8 cellular contexts compared by ENCODE assay signal in genomic region chr1:25906644-25907300, GRCh38. TPM values are rescaled to one million over a fixed set of nuclear protein-coding genes. Genes with fewer than 3 reads are reported as not detected.
DNase-seq lines count a peak whose midpoint lies in the region; TF ChIP-seq lines count a peak whose summit lies in the region.

No MANE protein-coding gene starts in this region.

- peak overlapping the region; percentile 5 for H3K9ac ChIP-seq in mucosa of stomach (ENCODE audit: low read length)

- peak overlapping the region; percentile 67 for H3K27ac ChIP-seq in ectodermal cell (ENCODE audit: insufficient read depth, low read depth, low read length, poor library complexity, severe bottlenecking)
- peak overlapping the region; percentile 50 for H3K27ac ChIP-seq in thymus (ENCODE audit: low read depth)

- CTCF ChIA-PET in BJ (lab: Yijun Ruan, JAX) = interaction anchor here (1.6 to 13.9 kb wide), 3 partner anchors 11 to 92 kb away, joined by 4 to 308 read pairs (median 9); partner anchors contain the start of gene PAFAH2

- H3K9me3 ChIP-seq in ectodermal cell (ENCODE audit: control insufficient read depth, low read length) (no peaks in the 10 kb centered on the region), mucosa of stomach (ENCODE audit: control insufficient read depth, low read length) (no peaks in the 10 kb centered on the region), thymus (ENCODE audit: control insufficient read depth) (no peaks in the 10 kb centered on the region)

- H3K27me3 ChIP-seq in BJ (ENCODE audit: control insufficient read depth, insufficient read depth, low read length) = no peaks in the 10 kb centered on the region
- H3K27me3 ChIP-seq in ectodermal cell (ENCODE audit: control insufficient read depth, insufficient read depth, low read length, poor library complexity, severe bottlenecking) = no peaks in the 10 kb centered on the region
- no peaks in the 10 kb centered on the region for H3K27me3 ChIP-seq in mucosa of stomach (ENCODE audit: control insufficient read depth, insufficient read depth, low read length)
- H3K27me3 ChIP-seq in thymus (ENCODE audit: control insufficient read depth, insufficient read depth) = no peaks in the 10 kb centered on the region

- H3K36me3 ChIP-seq in BJ (ENCODE audit: control insufficient read depth, insufficient read depth, low read length) (no peaks in the 10 kb centered on the region), ectodermal cell (ENCODE audit: control insufficient read depth, insufficient read depth, low read length) (peaks cover 21% of the 10 kb centered on the region), mucosa of stomach (ENCODE audit: control insufficient read depth, insufficient read depth, low read length) (no peaks in the 10 kb centered on the region), thymus (ENCODE audit: control insufficient read depth, insufficient read depth) (peaks cover 5% of the 10 kb centered on the region)

- TF ChIP-seq CTCF in BJ (IDR thresholded peaks at IDR 0.05; ENCODE audit: insufficient read depth, low read depth, low read length) = no peak

- H3K4me1 ChIP-seq in ectodermal cell (ENCODE audit: control insufficient read depth, insufficient read depth, low read length) = peaks cover 25% of the 10 kb centered on the region
- peaks cover 14% of the 10 kb centered on the region for H3K4me1 ChIP-seq in mucosa of stomach (ENCODE audit: control insufficient read depth, insufficient read depth, low read length)
- peaks cover 22% of the 10 kb centered on the region for H3K4me1 ChIP-seq in thymus (ENCODE audit: control insufficient read depth, insufficient read depth, low read length)

- peak overlapping the region; percentile 86 for H3K4me3 ChIP-seq in BJ (ENCODE audit: low read depth, low read length)
- H3K4me3 ChIP-seq in Jurkat, Clone E6-1 (ENCODE audit: low read length) = peak overlapping the region; percentile 62
- H3K4me3 ChIP-seq in ectodermal cell (ENCODE audit: insufficient read depth, low read depth, low read length) = peak overlapping the region; percentile 89
- no peak overlapping the region for H3K4me3 ChIP-seq in mucosa of stomach (ENCODE audit: low read length)
- H3K4me3 ChIP-seq in thymus (ENCODE audit: low read length) = peak overlapping the region; percentile 92

- WGBS in ectodermal cell, 2 experiments = 48 to 56% methylated on average over 34 of the region's 34 CpGs
- WGBS in thymus = 26% methylated on average over 34 of the region's 34 CpGs

- POLR2A ChIA-PET in BJ (lab: Charles Lee) = no interaction called here

- DNase-seq in BJ (ENCODE audit: low read depth) (no peak), T-helper 9 cell (peak; percentile 21), iPS-NIHi7 (ENCODE audit: extremely low spot score) (no peak), glomerular visceral epithelial cell (ENCODE audit: extremely low spot score) (no peak)
- no peak for DNase-seq in Jurkat, Clone E6-1 (ENCODE audit: low read depth, low spot score)

RNA-seq across cellular contexts. Expression of gene STMN1, which starts 0.6 kb away (rescaled TPM):
- polyA plus RNA-seq in BJ (2011; rRNA removed) (57.1 and 80.5 TPM in 2 replicates), thymus (472 TPM)
- 10.9 and 12.1 TPM in 2 replicates for polyA minus RNA-seq in BJ (2011; rRNA and poly(A)+ RNA removed)
- polyA plus RNA-seq in Jurkat, Clone E6-1 (2012; ENCODE audit: insufficient read depth, insufficient read length) = 1,646 TPM
- 892 TPM for polyA plus RNA-seq in ectodermal cell (2013, experiment 1 of 4)
- 876 TPM for polyA plus RNA-seq in ectodermal cell (2013, experiment 2 of 4)
- 881 TPM for polyA plus RNA-seq in ectodermal cell (2013, experiment 3 of 4)
- 1,000 TPM for polyA plus RNA-seq in ectodermal cell (2013, experiment 4 of 4)

RNA-seq across cellular contexts. Expression of gene PAQR7, which starts 31.3 kb away (rescaled TPM):
- polyA plus RNA-seq in BJ (2011; rRNA removed) (10.5 and 12.6 TPM in 2 replicates), thymus (2.9 TPM)
- polyA minus RNA-seq in BJ (2011; rRNA and poly(A)+ RNA removed) = 27.3 and 47.0 TPM in 2 replicates
- 3.7 TPM for polyA plus RNA-seq in Jurkat, Clone E6-1 (2012; ENCODE audit: insufficient read depth, insufficient read length)
- 9.5 TPM for polyA plus RNA-seq in ectodermal cell (2013, experiment 1 of 4)
- polyA plus RNA-seq in ectodermal cell (2013, experiment 2 of 4) = 9.3 TPM
- 6.2 TPM for polyA plus RNA-seq in ectodermal cell (2013, experiment 3 of 4)
- polyA plus RNA-seq in ectodermal cell (2013, experiment 4 of 4) = 6.9 TPM

RNA-seq across cellular contexts. Expression of gene AUNIP, which starts 47.5 kb away (rescaled TPM):
- polyA plus RNA-seq in BJ (2011; rRNA removed) (1.4 and 2.8 TPM in 2 replicates), thymus (0.59 TPM)
- 1.0 and 2.2 TPM in 2 replicates for polyA minus RNA-seq in BJ (2011; rRNA and poly(A)+ RNA removed)
- polyA plus RNA-seq in Jurkat, Clone E6-1 (2012; ENCODE audit: insufficient read depth, insufficient read length) = 11.0 TPM
- polyA plus RNA-seq in ectodermal cell (2013, experiment 1 of 4) = 14.9 TPM
- polyA plus RNA-seq in ectodermal cell (2013, experiment 2 of 4) = 15.2 TPM
- 13.6 TPM for polyA plus RNA-seq in ectodermal cell (2013, experiment 3 of 4)
- 11.6 TPM for polyA plus RNA-seq in ectodermal cell (2013, experiment 4 of 4)
